Comparison of ENCODE assay signal across 9 cellular contexts in the genomic region with DNA sequence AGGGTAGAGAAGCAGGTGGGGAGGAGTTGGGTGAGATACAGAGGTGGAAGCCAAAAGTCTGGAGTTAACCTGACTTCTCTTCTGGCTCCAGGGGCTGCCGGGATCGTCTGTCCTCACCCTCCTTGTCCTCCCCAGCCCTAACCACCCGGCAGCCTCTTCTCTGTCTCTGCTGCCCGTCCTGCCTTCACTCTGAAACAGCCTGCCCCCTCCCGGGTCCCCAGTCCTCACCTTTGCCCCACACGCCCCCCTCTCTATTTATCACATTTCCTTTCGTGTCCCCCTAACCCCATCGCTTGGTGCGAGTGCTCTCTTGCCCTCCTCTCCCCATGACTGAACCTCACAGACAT. TPM values are rescaled to one million over a fixed set of nuclear protein-coding genes. Genes with fewer than 3 reads are reported as not detected.
DNase-seq lines count a peak whose midpoint lies in the region; ATAC-seq, FAIRE-seq and TF ChIP-seq lines count a peak whose summit lies in the region.
"Had no signal": no experiment of that assay in that cellular context is flagged by ENCODE, and none has a peak within 500 bp of the region (broad histone marks: within the 10 kb centered on the region; RNA-seq: fewer than 3 reads in every experiment).

No MANE protein-coding gene starts in this region.

- peak; percentile 6 for ATAC-seq in stimulated activated naive CD8-positive, alpha-beta T cell treated with anti-CD3 and anti-CD28 coated beads, Interleukin-15, amount 100 ng/mL, for 72 hours
- ATAC-seq in GM21528 (IDR thresholded peaks at IDR 0.05; ENCODE audit: low FRiP score, unreplicated experiment) (no peak), gastroesophageal sphincter (no peak)

- H3K27me3 ChIP-seq in HUES64 (ENCODE audit: insufficient read depth, low read length) (peaks cover 86% of the 10 kb centered on the region), brain microvascular endothelial cell (replicated peaks) (no peaks in the 10 kb centered on the region), kidney epithelial cell (ENCODE audit: control insufficient read depth, insufficient read depth, low read length) (peaks cover 8% of the 10 kb centered on the region), gastroesophageal sphincter (no peaks in the 10 kb centered on the region)

- H3K4me3 ChIP-seq in HUES64 (ENCODE audit: low read length) (peak overlapping the region; percentile 69), brain microvascular endothelial cell (ENCODE audit: low read depth, low read length) (peak overlapping the region; percentile 56), kidney epithelial cell (ENCODE audit: low read depth, low read length) (peak overlapping the region; percentile 41), gastroesophageal sphincter (peak overlapping the region in 1 of 2 donors; percentile 55)

- no peak for DNase-seq in brain microvascular endothelial cell
- no peak for DNase-seq in kidney epithelial cell (ENCODE audit: low read depth)
- DNase-seq in stimulated activated naive CD8-positive, alpha-beta T cell treated with anti-CD3 and anti-CD28 coated beads, Interleukin-15, amount 100 ng/mL, for 72 hours = no peak
- no peak for DNase-seq in GM12891 (ENCODE audit: insufficient read length, low spot score)
- DNase-seq in 8988T = no peak

- no peaks in the 10 kb centered on the region for H3K9me3 Mint-ChIP-seq in stimulated activated naive CD8-positive, alpha-beta T cell treated with anti-CD3 and anti-CD28 coated beads, Interleukin-15, amount 100 ng/mL, for 72 hours

- H3K27me3 Mint-ChIP-seq in stimulated activated naive CD8-positive, alpha-beta T cell treated with anti-CD3 and anti-CD28 coated beads, Interleukin-15, amount 100 ng/mL, for 72 hours = peaks cover 29% of the 10 kb centered on the region

- H3K27ac ChIP-seq in HUES64 (ENCODE audit: low read depth, low read length) = no peak overlapping the region
- H3K27ac ChIP-seq in brain microvascular endothelial cell = no peak overlapping the region
- peak overlapping the region in 2 of 4 donors; percentile 33 to 65 for H3K27ac ChIP-seq in gastroesophageal sphincter

- FAIRE-seq in GM12891 (lab: Jason Lieb, UNC) = no peak
- FAIRE-seq: frontal cortex had no signal

- TF ChIP-seq CTCF in brain microvascular endothelial cell (IDR thresholded peaks at IDR 0.05; ENCODE audit: low read depth, low read length, missing control alignments) = no peak
- TF ChIP-seq CTCF in kidney epithelial cell (IDR thresholded peaks at IDR 0.05; ENCODE audit: insufficient read depth, low read length, poor library complexity, severe bottlenecking) = no peak
- TF ChIP-seq CTCF in gastroesophageal sphincter (IDR thresholded peaks at IDR 0.05) = no peak

- no peak for TF ChIP-seq EP300 in gastroesophageal sphincter (IDR thresholded peaks at IDR 0.05)

- H3K9ac ChIP-seq in HUES64 (ENCODE audit: low read depth, low read length) = peak overlapping the region; percentile 46; the same call in 1 of the 2 replicates

- H3K4me1 Mint-ChIP-seq in stimulated activated naive CD8-positive, alpha-beta T cell treated with anti-CD3 and anti-CD28 coated beads, Interleukin-15, amount 100 ng/mL, for 72 hours = peaks cover 72% of the 10 kb centered on the region

- in situ Hi-C loops in brain microvascular endothelial cell (cut with HindIII; ENCODE audit: low pct_ligation_motif_present, low sequenced_read_pairs) = no loop called here

- WGBS in HUES64 = 18% methylated on average over 9 of the region's 9 CpGs
- 4% methylated on average over 8 of the region's 9 CpGs; no CpG with 5 or more reads in 1 of the 2 donors for WGBS in gastroesophageal sphincter (ENCODE audit: low coverage in 1 of 2), 2 donors

- peak overlapping the region; percentile 79 to 81 for H3K27ac Mint-ChIP-seq in stimulated activated naive CD8-positive, alpha-beta T cell treated with anti-CD3 and anti-CD28 coated beads, Interleukin-15, amount 100 ng/mL, for 72 hours

- peak overlapping the region; percentile 88 to 91 for H3K4me3 Mint-ChIP-seq in stimulated activated naive CD8-positive, alpha-beta T cell treated with anti-CD3 and anti-CD28 coated beads, Interleukin-15, amount 100 ng/mL, for 72 hours

- H3K9me3 ChIP-seq in HUES64 (ENCODE audit: insufficient read depth, low read depth, low read length) (no peaks in the 10 kb centered on the region), gastroesophageal sphincter (no peaks in the 10 kb centered on the region)

- H3K36me3 ChIP-seq in HUES64 (ENCODE audit: insufficient read depth, low read length) = peaks cover 15% of the 10 kb centered on the region
- peaks cover 11% of the 10 kb centered on the region for H3K36me3 ChIP-seq in brain microvascular endothelial cell (replicated peaks)
- H3K36me3 ChIP-seq in kidney epithelial cell (ENCODE audit: control insufficient read depth, insufficient read depth, low read length) = peaks cover 2% of the 10 kb centered on the region
- H3K36me3 ChIP-seq in gastroesophageal sphincter = peaks cover 0 to 29% of the 10 kb centered on the region in 2 donors

- TF ChIP-seq POLR2A in GM12891 (IDR thresholded peaks at IDR 0.05; ENCODE audit: low read depth, low read length) (no peak), gastroesophageal sphincter (IDR thresholded peaks at IDR 0.05) (no peak)

- peaks cover 15% of the 10 kb centered on the region for H3K4me1 ChIP-seq in HUES64 (ENCODE audit: insufficient read depth, low read length)
- peaks cover 0 to 34% (median 7%) of the 10 kb centered on the region in 3 donors for H3K4me1 ChIP-seq in gastroesophageal sphincter

TF ChIP-seq in GM12891, 5 proteins besides CTCF, POLR2A, EP300 and RAD21:
- TF ChIP-seq POLR2AphosphoS5 (IDR thresholded peaks at IDR 0.05; ENCODE audit: low read depth, low read length) = no peak
- TF ChIP-seq SPI1 (IDR thresholded peaks at IDR 0.05; ENCODE audit: low read depth, low read length) = no peak
- TF ChIP-seq POU2F2 (IDR thresholded peaks at IDR 0.05; ENCODE audit: low read depth, low read length) = no peak
- TF ChIP-seq PAX5 (IDR thresholded peaks at IDR 0.05; ENCODE audit: insufficient read depth, low read length, severe bottlenecking) = no peak
- TF ChIP-seq TAF1 (IDR thresholded peaks at IDR 0.05; ENCODE audit: low read depth, low read length) = no peak
TF ChIP-seq in GM12891: peak in this region for 0.

RNA-seq across cellular contexts. Expression of gene RING1, which starts 5.7 kb away (rescaled TPM):
- 27.4 TPM for polyA plus RNA-seq in HUES64 (2013, experiment 1 of 2)
- polyA plus RNA-seq in HUES64 (2013, experiment 2 of 2) = 29.5 TPM
- total RNA-seq in kidney epithelial cell (12.1 and 16.4 TPM in 2 replicates), gastroesophageal sphincter (10 to 100 TPM; 12.5 to 23.8 (median 17.7) TPM)
- 25.2 TPM for polyA plus RNA-seq in GM12891 (2012; ENCODE audit: low read depth, missing spikeins)

RNA-seq across cellular contexts. Expression of gene HSD17B8, which starts 9.5 kb away (rescaled TPM):
- 3.5 TPM for polyA plus RNA-seq in HUES64 (2013, experiment 1 of 2)
- polyA plus RNA-seq in HUES64 (2013, experiment 2 of 2) = 3.2 TPM
- total RNA-seq in kidney epithelial cell = 11.4 and 13.1 TPM in 2 replicates
- 19.0 TPM for polyA plus RNA-seq in GM12891 (2012; ENCODE audit: low read depth, missing spikeins)
- 10 to 100 TPM in 3 of 4 donors, 1 to 10 TPM in 1; 2.2 to 16.1 (median 12.2) TPM for total RNA-seq in gastroesophageal sphincter

RNA-seq across cellular contexts. Expression of gene SLC39A7, which starts 13.3 kb away (rescaled TPM):
- polyA plus RNA-seq in HUES64 (2013, experiment 1 of 2) = 75.8 TPM
- polyA plus RNA-seq in HUES64 (2013, experiment 2 of 2) = 72.8 TPM
- total RNA-seq in kidney epithelial cell (94.1 and 94.9 TPM in 2 replicates), gastroesophageal sphincter (10 to 100 TPM; 54.6 to 79.9 (median 66.4) TPM)
- 42.4 TPM for polyA plus RNA-seq in GM12891 (2012; ENCODE audit: low read depth, missing spikeins)

RNA-seq across cellular contexts. Expression of gene RXRB, which starts 13.5 kb away (rescaled TPM):
- 13.1 TPM for polyA plus RNA-seq in HUES64 (2013, experiment 1 of 2)
- polyA plus RNA-seq in HUES64 (2013, experiment 2 of 2) = 12.7 TPM
- total RNA-seq in kidney epithelial cell (24.4 and 24.9 TPM in 2 replicates), gastroesophageal sphincter (10 to 100 TPM; 20.0 to 38.8 (median 28.9) TPM)
- 22.0 TPM for polyA plus RNA-seq in GM12891 (2012; ENCODE audit: low read depth, missing spikeins)

RNA-seq across cellular contexts. Expression of gene COL11A2, which starts 21.7 kb away (rescaled TPM):
- 0.70 TPM for polyA plus RNA-seq in HUES64 (2013, experiment 1 of 2)
- 0.63 TPM for polyA plus RNA-seq in HUES64 (2013, experiment 2 of 2)
- total RNA-seq in kidney epithelial cell (0.14 and 0.38 TPM in 2 replicates), gastroesophageal sphincter (1 to 10 TPM in 1 of 4 donors, under 1 TPM in 3; 0.35 to 1.4 (median 0.45) TPM)
- polyA plus RNA-seq in GM12891 (2012; ENCODE audit: low read depth, missing spikeins) = 0.50 TPM
